ENCODE assay signal across 8 cellular contexts in the genomic region with DNA sequence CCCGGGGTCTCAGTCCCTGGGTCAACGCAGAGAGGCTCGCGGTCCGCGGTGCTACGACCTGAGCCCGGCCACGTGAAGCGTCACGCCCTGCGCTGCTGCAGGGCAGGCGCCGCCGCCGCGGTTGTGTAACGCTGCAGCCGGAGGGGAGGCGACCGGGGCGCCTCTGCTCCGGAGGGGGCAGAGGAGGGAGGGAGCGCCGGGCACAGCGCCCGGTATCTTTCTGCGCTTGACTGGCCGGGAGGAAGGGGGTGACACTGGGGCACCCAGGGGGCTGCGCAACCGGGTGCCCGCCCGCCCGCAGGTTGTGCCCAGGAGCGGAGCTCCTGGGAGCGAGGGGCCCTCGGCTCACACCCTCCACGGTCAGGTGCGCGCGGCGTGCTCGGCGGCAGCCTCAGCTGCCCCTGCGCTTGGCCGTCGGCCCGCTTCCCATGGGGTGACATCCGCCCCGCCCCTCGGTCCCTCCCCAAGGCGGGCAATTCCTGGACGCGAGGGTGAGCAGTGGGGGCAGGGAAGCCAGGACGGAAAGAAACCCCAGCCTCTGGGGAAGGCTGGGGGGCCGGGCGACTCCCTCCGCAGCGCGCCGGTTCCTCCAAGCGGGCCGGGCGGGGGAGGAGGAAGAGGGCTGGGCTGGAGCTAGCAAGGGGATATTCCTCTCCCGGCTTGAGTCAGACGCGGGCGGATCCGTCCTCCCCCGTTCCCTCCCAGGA. TPM values are rescaled to one million over a fixed set of nuclear protein-coding genes. Genes with fewer than 3 reads are reported as not detected.
DNase-seq lines count a peak whose midpoint lies in the region; TF ChIP-seq lines count a peak whose summit lies in the region.

No MANE protein-coding gene starts in this region.

- H3K4me3 ChIP-seq in GM12864 (ENCODE audit: low read depth, low read length) (peak overlapping the region; percentile 91), HFF-Myc (replicated peaks; ENCODE audit: low read depth, low read length) (peak overlapping the region; percentile 91), astrocyte of the cerebellum (ENCODE audit: low read depth, low read length) (peak overlapping the region; percentile 100), hepatocyte (peak overlapping the region; percentile 28)

- H3K27ac ChIP-seq in hepatocyte: peak overlapping the region; percentile 94

- H3K4me2 ChIP-seq in hepatocyte: peak overlapping the region; percentile 77

- DNase-seq in GM12864 (ENCODE audit: low read depth): no peak
- DNase-seq in HFF-Myc (ENCODE audit: extremely low read depth, low read depth): peak; percentile 79
- DNase-seq in MV-4-11 (lab: John Stamatoyannopoulos, UW): peak; percentile 89
- DNase-seq in T-helper 1 cell: peak; percentile 28 to 95 (median 78)
- DNase-seq in astrocyte of the cerebellum (ENCODE audit: low read depth): peak; percentile 91
- DNase-seq in hepatocyte (ENCODE audit: low spot score): peak; percentile 97
- peak; percentile 95 for DNase-seq in renal cortical epithelial cell (ENCODE audit: low read depth)
- DNase-seq in NCI-H1694 (lab: John Stamatoyannopoulos, UW): no peak

- no peaks in the 10 kb centered on the region for H3K27me3 ChIP-seq in hepatocyte

- H3K9me3 ChIP-seq in hepatocyte (ENCODE audit: low read depth): no peaks in the 10 kb centered on the region

- H3K9me2 ChIP-seq in hepatocyte (replicated peaks; ENCODE audit: insufficient read depth): no peaks in the 10 kb centered on the region

- H3K79me2 ChIP-seq in hepatocyte: peaks cover 25% of the 10 kb centered on the region

- in situ Hi-C loops in astrocyte of the cerebellum (cut with HindIII; ENCODE audit: low sequenced_read_pairs): no loop called here

- TF ChIP-seq CTCF in GM12864 (IDR thresholded peaks at IDR 0.05; ENCODE audit: low read depth, low read length, missing control alignments) (no peak), HFF-Myc (IDR thresholded peaks at IDR 0.05; ENCODE audit: low read depth, low read length, missing control alignments) (no peak), astrocyte of the cerebellum (IDR thresholded peaks at IDR 0.05; ENCODE audit: low read depth, low read length, missing control alignments) (no peak), hepatocyte (IDR thresholded peaks at IDR 0.05; ENCODE audit: poor library complexity) (no peak)

- peaks cover 8% of the 10 kb centered on the region for H3K4me1 ChIP-seq in hepatocyte (ENCODE audit: insufficient read depth)

- 1% methylated on average over 48 of the region's 70 CpGs for WGBS in hepatocyte (ENCODE audit: low lambda C conversion rate, missing lambda C conversion rate)

- peaks cover 6% of the 10 kb centered on the region for H4K20me1 ChIP-seq in hepatocyte (ENCODE audit: insufficient read depth, poor library complexity, severe bottlenecking)

- H2AFZ ChIP-seq in hepatocyte: peak overlapping the region; percentile 13

- H3K36me3 ChIP-seq in hepatocyte (replicated peaks; ENCODE audit: insufficient read depth, low read depth): no peaks in the 10 kb centered on the region

RNA-seq across cellular contexts. Expression of a gene that starts 0.8 kb away (rescaled TPM):
- total RNA-seq in hepatocyte (67.1 and 71.6 TPM in 2 replicates), renal cortical epithelial cell (35.9 and 75.4 TPM in 2 replicates)
- 116 and 140 TPM in 2 replicates for polyA plus RNA-seq in hepatocyte

Comparison
In these comparisons a context has a peak if more than half of its experiments do, and no peak if none do; other contexts are left out.
1. DNase-seq: peak in HFF-Myc (single experiment), MV-4-11 (single experiment), T-helper 1 cell (5 of 5), astrocyte of the cerebellum (single experiment), hepatocyte (single experiment) and renal cortical epithelial cell (single experiment); none in GM12864 (single experiment) and NCI-H1694 (single experiment).
2. H3K4me3 ChIP-seq: peak in every context shown above with its lines; median percentile 100 in astrocyte of the cerebellum; 91 in GM12864; 91 in HFF-Myc; 28 in hepatocyte.